In genomic region chr10:118816471-118817168, GRCh38 we compare ENCODE assay signal across 2 cellular contexts.
TF ChIP-seq lines count a peak whose summit lies in the region.

No MANE protein-coding gene starts in this region.

TF ChIP-seq in GM23338, 12 proteins besides CTCF, POLR2A, EP300 and RAD21:
- TF ChIP-seq EZH2 (IDR thresholded peaks at IDR 0.05; ENCODE audit: low read depth, unreplicated experiment): no peak
- no peak for TF ChIP-seq ZNF462 (CRISPR knock-in tag; IDR thresholded peaks at IDR 0.05)
- TF ChIP-seq JUNB (IDR thresholded peaks at IDR 0.05; ENCODE audit: unreplicated experiment): no peak
- no peak for TF ChIP-seq EZH2phosphoT487 (IDR thresholded peaks at IDR 0.05; ENCODE audit: unreplicated experiment)
- TF ChIP-seq ETS1 (IDR thresholded peaks at IDR 0.05): no peak

TF ChIP-seq in H1, 55 proteins besides CTCF, POLR2A, EP300 and RAD21:
- TF ChIP-seq SIX5 (IDR thresholded peaks at IDR 0.05; ENCODE audit: low read depth, low read length) (no peak), E2F6 (IDR thresholded peaks at IDR 0.05) (no peak), BRCA1 (IDR thresholded peaks at IDR 0.05; ENCODE audit: low read depth, low read length) (no peak)
